9 cellular contexts compared by ENCODE assay signal in the genomic region with DNA sequence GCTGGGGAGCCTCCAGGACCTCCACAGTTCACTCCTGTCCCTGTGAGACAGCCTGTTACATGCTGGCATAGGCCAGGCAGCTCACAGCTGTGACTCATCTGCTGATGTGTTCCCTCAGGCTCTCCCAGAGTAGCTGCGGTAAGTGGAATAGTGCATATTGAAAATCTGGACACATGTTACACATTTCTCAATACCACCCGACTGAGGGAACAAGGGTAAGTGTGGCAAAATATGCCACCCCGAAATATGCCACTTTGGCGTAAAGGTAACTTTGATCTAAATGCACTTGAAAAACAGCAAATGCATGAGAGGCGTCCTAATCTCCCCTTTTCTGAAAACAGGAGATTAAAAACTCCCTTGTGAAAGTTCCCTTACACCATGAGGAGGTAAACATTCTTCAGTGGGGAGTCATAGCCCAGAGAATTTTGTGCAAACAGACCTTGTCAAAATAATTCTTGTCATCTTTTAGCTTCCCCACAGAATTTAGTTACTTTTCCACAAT.
DNase-seq lines count a peak whose midpoint lies in the region; ATAC-seq, FAIRE-seq and TF ChIP-seq lines count a peak whose summit lies in the region.
"Had no signal": no experiment of that assay in that cellular context is flagged by ENCODE, and none has a peak within 500 bp of the region (broad histone marks: within the 10 kb centered on the region; RNA-seq: fewer than 3 reads in every experiment).

No MANE protein-coding gene starts in this region.

- H3K4me3 Mint-ChIP-seq in astrocyte (ENCODE audit: unreplicated experiment): no peak overlapping the region

- FAIRE-seq in astrocyte (lab: Jason Lieb, UNC): peak; percentile 84

- peak overlapping the region; percentile 36 for H2AFZ ChIP-seq in astrocyte (ENCODE audit: low read depth, low read length)

- H3K27ac Mint-ChIP-seq in astrocyte (ENCODE audit: unreplicated experiment): peak overlapping the region; percentile 98
- H3K27ac Mint-ChIP-seq: activated naive CD4-positive, alpha-beta T cell treated with anti-CD3 and anti-CD28 coated beads, Interleukin-2, amount 50 U/mL, for 72 hours had no signal

- H3K36me3 Mint-ChIP-seq in astrocyte (ENCODE audit: low read depth, unreplicated experiment): no peaks in the 10 kb centered on the region
- H3K36me3 Mint-ChIP-seq: activated naive CD4-positive, alpha-beta T cell treated with anti-CD3 and anti-CD28 coated beads, Interleukin-2, amount 50 U/mL, for 72 hours had no signal

- no peaks in the 10 kb centered on the region for H3K36me3 ChIP-seq in astrocyte (ENCODE audit: insufficient read depth, low read length)
- no peaks in the 10 kb centered on the region for H3K36me3 ChIP-seq in right atrium auricular region
- H3K36me3 ChIP-seq in tibial artery: no peaks in the 10 kb centered on the region

- peak overlapping the region; percentile 72 for H3K9ac ChIP-seq in astrocyte (ENCODE audit: low read length)

- peak; percentile 91 for DNase-seq in HS-27A (ENCODE audit: low read depth)
- peak; percentile 97 for DNase-seq in astrocyte (ENCODE audit: low read depth)
- peak; percentile 60 for DNase-seq in right atrium auricular region (ENCODE audit: low spot score)
- DNase-seq in tibial artery: peak; percentile 24 to 63
- no peak for DNase-seq in activated CD4-positive, alpha-beta T cell treated with anti-CD3 and anti-CD28 coated beads for 4 hours
- DNase-seq in cerebellar cortex (ENCODE audit: low spot score): no peak
- DNase-seq: T-helper 9 cell had no signal

- no peak for TF ChIP-seq CTCF in astrocyte (IDR thresholded peaks at IDR 0.05; ENCODE audit: insufficient read depth, low read depth, low read length)
- no peak for TF ChIP-seq CTCF in right atrium auricular region (IDR thresholded peaks at IDR 0.05)
- TF ChIP-seq CTCF in tibial artery (IDR thresholded peaks at IDR 0.05): no peak

- ATAC-seq in GM18520 (IDR thresholded peaks at IDR 0.05; ENCODE audit: unreplicated experiment): no peak
- ATAC-seq: activated naive CD4-positive, alpha-beta T cell treated with anti-CD3 and anti-CD28 coated beads, Interleukin-2, amount 50 U/mL, for 72 hours had no signal

- H3K27me3 ChIP-seq in astrocyte (ENCODE audit: insufficient read depth, low read length) (no peaks in the 10 kb centered on the region), right atrium auricular region (no peaks in the 10 kb centered on the region), tibial artery (no peaks in the 10 kb centered on the region)

- peaks cover 35% of the 10 kb centered on the region for H3K4me1 Mint-ChIP-seq in astrocyte (ENCODE audit: low read depth, unreplicated experiment)

- no peaks in the 10 kb centered on the region for H4K20me1 ChIP-seq in astrocyte (ENCODE audit: insufficient read depth, low read length)

- no peaks in the 10 kb centered on the region for H3K27me3 Mint-ChIP-seq in astrocyte (ENCODE audit: low read depth, unreplicated experiment)

- H3K9me3 ChIP-seq in astrocyte (ENCODE audit: insufficient read depth, low read depth, low read length) (no peaks in the 10 kb centered on the region), right atrium auricular region (no peaks in the 10 kb centered on the region), tibial artery (no peaks in the 10 kb centered on the region)

- H3K27ac ChIP-seq in astrocyte (ENCODE audit: low read depth, low read length): peak overlapping the region; percentile 91
- no peak overlapping the region for H3K27ac ChIP-seq in right atrium auricular region
- H3K27ac ChIP-seq in tibial artery: no peak overlapping the region

- H3K79me2 ChIP-seq in astrocyte (ENCODE audit: insufficient read depth, low read length): no peaks in the 10 kb centered on the region

- H3K4me1 ChIP-seq in astrocyte (ENCODE audit: insufficient read depth, low read length) (peaks cover 25% of the 10 kb centered on the region), right atrium auricular region (no peaks in the 10 kb centered on the region), tibial artery (no peaks in the 10 kb centered on the region)

- H3K4me3 ChIP-seq in astrocyte (ENCODE audit: insufficient read depth, low read depth, low read length) (peak overlapping the region; percentile 45), right atrium auricular region (no peak overlapping the region), tibial artery (no peak overlapping the region)

- no peaks in the 10 kb centered on the region for H3K9me3 Mint-ChIP-seq in astrocyte (ENCODE audit: unreplicated experiment)

- H3K4me2 ChIP-seq in astrocyte (ENCODE audit: low read length): peak overlapping the region; percentile 82

- intact Hi-C loops in tibial artery (cut with DNase I; ENCODE audit: low total_unique reads): no loop called here

Comparison
In these comparisons a context has a peak if more than half of its experiments do, and no peak if none do; other contexts are left out.
1. DNase-seq: peak in HS-27A (single experiment), astrocyte (single experiment), right atrium auricular region (single experiment) and tibial artery (2 of 2); none in activated CD4-positive, alpha-beta T cell treated with anti-CD3 and anti-CD28 coated beads for 4 hours (0 of 2) and cerebellar cortex (single experiment).